In genomic region chr6:16338577-16339262, GRCh38 we compare ENCODE assay signal across 8 cellular contexts.
DNase-seq lines count a peak whose midpoint lies in the region; ATAC-seq and TF ChIP-seq lines count a peak whose summit lies in the region.

No MANE protein-coding gene starts in this region.

- POLR2A ChIA-PET in activated CD8-positive, alpha-beta T cell treated with anti-CD3 and anti-CD28 coated beads for 36 hours (lab: Charles Lee) = interaction anchor here (1.3 kb wide), 1 partner anchor 74 kb away, joined by 3 read pairs; no protein-coding TSS in a partner anchor

- 58 to 79% methylated on average over 4 to 8 of the region's 10 CpGs for WGBS in mesodermal cell (ENCODE audit: insufficient coverage in 2 of 2), 2 experiments

- no peak overlapping the region for H3K27ac Mint-ChIP-seq in activated CD8-positive, alpha-beta T cell treated with anti-CD3 and anti-CD28 coated beads for 36 hours

- CTCF ChIA-PET in activated CD8-positive, alpha-beta T cell treated with anti-CD3 and anti-CD28 coated beads for 36 hours (lab: Charles Lee) = interaction anchor here (1.2 to 1.5 kb wide), 2 partner anchors 175 to 626 kb away, joined by 3 to 5 read pairs; no protein-coding TSS in a partner anchor

- H3K27me3 Mint-ChIP-seq in activated CD8-positive, alpha-beta T cell treated with anti-CD3 and anti-CD28 coated beads for 36 hours = no peaks in the 10 kb centered on the region

- no peak for TF ChIP-seq CTCF in coronary artery (IDR thresholded peaks at IDR 0.05)
- TF ChIP-seq CTCF in activated CD8-positive, alpha-beta T cell treated with anti-CD3 and anti-CD28 coated beads for 36 hours (IDR thresholded peaks at IDR 0.05) = no peak

- no peak overlapping the region for H3K4me3 Mint-ChIP-seq in activated CD8-positive, alpha-beta T cell treated with anti-CD3 and anti-CD28 coated beads for 36 hours

- H3K36me3 ChIP-seq in mesodermal cell (ENCODE audit: control insufficient read depth, insufficient read depth, low read length) = no peaks in the 10 kb centered on the region

- H3K4me1 ChIP-seq in mesodermal cell (ENCODE audit: control insufficient read depth, insufficient read depth, low read length, poor library complexity, severe bottlenecking) = peaks cover 32% of the 10 kb centered on the region

- H3K9me3 ChIP-seq in mesodermal cell (ENCODE audit: control insufficient read depth, low read length) = no peaks in the 10 kb centered on the region

- H3K4me1 Mint-ChIP-seq in activated CD8-positive, alpha-beta T cell treated with anti-CD3 and anti-CD28 coated beads for 36 hours (ENCODE audit: low read depth) = peaks cover 3% of the 10 kb centered on the region

- DNase-seq in DMS 273 treated with DMSO at 0.1 percent for 48 hours (lab: John Stamatoyannopoulos, UW) (peak; percentile 74), NCI-H1694 treated with DMSO at 0.1 percent for 48 hours (lab: John Stamatoyannopoulos, UW) (peak; percentile 40), dedifferentiated amniotic fluid mesenchymal stem cell (ENCODE audit: extremely low spot score) (peak; percentile 98), coronary artery (ENCODE audit: low spot score) (no peak)
- DNase-seq in activated CD8-positive, alpha-beta T cell treated with anti-CD3 and anti-CD28 coated beads for 36 hours = no peak

- no peak for ATAC-seq in HG03039 (IDR thresholded peaks at IDR 0.05; ENCODE audit: unreplicated experiment)
- no peak for ATAC-seq in GM21723 (IDR thresholded peaks at IDR 0.05; ENCODE audit: unreplicated experiment)
- ATAC-seq in activated CD8-positive, alpha-beta T cell treated with anti-CD3 and anti-CD28 coated beads for 36 hours = no peak

- H3K27ac ChIP-seq in mesodermal cell (ENCODE audit: low read depth, low read length, severe bottlenecking) (peak overlapping the region; percentile 51), coronary artery (peak overlapping the region in 1 of 2 donors; percentile 25)

- H3K4me3 ChIP-seq in mesodermal cell (ENCODE audit: extremely low read depth, insufficient read depth, low read length, poor library complexity, severe bottlenecking) (no peak overlapping the region), coronary artery (no peak overlapping the region)

- H3K9me3 Mint-ChIP-seq in activated CD8-positive, alpha-beta T cell treated with anti-CD3 and anti-CD28 coated beads for 36 hours = no peaks in the 10 kb centered on the region

- H3K36me3 Mint-ChIP-seq in activated CD8-positive, alpha-beta T cell treated with anti-CD3 and anti-CD28 coated beads for 36 hours (ENCODE audit: low read depth) = no peaks in the 10 kb centered on the region

- intact Hi-C loops in activated CD8-positive, alpha-beta T cell treated with anti-CD3 and anti-CD28 coated beads for 36 hours (cut with micrococcal nuclease) = no loop called here

Comparison
In these comparisons a context has a peak if more than half of its experiments do, and no peak if none do; other contexts are left out.
1. DNase-seq: peak in DMS 273 treated with DMSO at 0.1 percent for 48 hours (single experiment), NCI-H1694 treated with DMSO at 0.1 percent for 48 hours (single experiment) and dedifferentiated amniotic fluid mesenchymal stem cell (single experiment); none in coronary artery (single experiment) and activated CD8-positive, alpha-beta T cell treated with anti-CD3 and anti-CD28 coated beads for 36 hours (single experiment).